In genomic region chr4:102449751-102450352, GRCh38 we compare ENCODE assay signal across 8 cellular contexts. TPM values are rescaled to one million over a fixed set of nuclear protein-coding genes. Genes with fewer than 3 reads are reported as not detected.
DNase-seq lines count a peak whose midpoint lies in the region; ATAC-seq, FAIRE-seq and TF ChIP-seq lines count a peak whose summit lies in the region.

No MANE protein-coding gene starts in this region.

- FAIRE-seq in D721Med (lab: Jason Lieb, UNC): no peak

- H3K4me1 Mint-ChIP-seq in activated naive CD4-positive, alpha-beta T cell treated with anti-CD3 and anti-CD28 coated beads, Interleukin-2, amount 10 ng/mL, durations not matched to agents 7 days and 5 days: peaks cover 33% of the 10 kb centered on the region

- no peak overlapping the region for H3K27ac ChIP-seq in sigmoid colon

- intact Hi-C loops in head of caudate nucleus (cut with DNase I): loop anchor here (10.0 kb wide), 2 partner anchors 165 to 565 kb away; partner anchors contain the start of gene SLC9B1
- intact Hi-C loops in sigmoid colon (cut with DNase I): loop anchor here (5.0 kb wide), 2 partner anchors 557 to 647 kb away; partner anchors contain the start of gene BDH2

- TF ChIP-seq POLR2A in sigmoid colon (IDR thresholded peaks at IDR 0.05): no peak

- TF ChIP-seq EP300 in Ishikawa (IDR thresholded peaks at IDR 0.05; ENCODE audit: borderline replicate concordance) (no peak), sigmoid colon (IDR thresholded peaks at IDR 0.05) (no peak)

- no peak for DNase-seq in D721Med (ENCODE audit: insufficient read length, low spot score)
- DNase-seq in OCI-M1 (lab: John Stamatoyannopoulos, UW): peak; percentile 87
- DNase-seq in activated naive CD4-positive, alpha-beta T cell treated with anti-CD3 and anti-CD28 coated beads, Interleukin-2, amount 10 ng/mL, durations not matched to agents 7 days and 5 days: peak; percentile 69
- DNase-seq in head of caudate nucleus: peak in 29 of 42 donors; percentile 14 to 78 (median 57)
- no peak for DNase-seq in sigmoid colon
- DNase-seq in GM19240 (ENCODE audit: insufficient read length, low spot score): no peak

- H3K4me3 Mint-ChIP-seq in activated naive CD4-positive, alpha-beta T cell treated with anti-CD3 and anti-CD28 coated beads, Interleukin-2, amount 10 ng/mL, durations not matched to agents 7 days and 5 days: no peak overlapping the region

- peaks cover 2% of the 10 kb centered on the region for H3K36me3 Mint-ChIP-seq in activated naive CD4-positive, alpha-beta T cell treated with anti-CD3 and anti-CD28 coated beads, Interleukin-2, amount 10 ng/mL, durations not matched to agents 7 days and 5 days

- no peaks in the 10 kb centered on the region for H3K9me3 Mint-ChIP-seq in activated naive CD4-positive, alpha-beta T cell treated with anti-CD3 and anti-CD28 coated beads, Interleukin-2, amount 10 ng/mL, durations not matched to agents 7 days and 5 days

- no peaks in the 10 kb centered on the region for H3K27me3 Mint-ChIP-seq in activated naive CD4-positive, alpha-beta T cell treated with anti-CD3 and anti-CD28 coated beads, Interleukin-2, amount 10 ng/mL, durations not matched to agents 7 days and 5 days

- ATAC-seq in GM21360 (IDR thresholded peaks at IDR 0.05; ENCODE audit: unreplicated experiment): peak; percentile 66

- WGBS in sigmoid colon, 2 donors: 63 to 65% methylated on average over 4 of the region's 4 CpGs

- H3K4me3 ChIP-seq in sigmoid colon: no peak overlapping the region

- H3K9me3 ChIP-seq in sigmoid colon: no peaks in the 10 kb centered on the region

- no peaks in the 10 kb centered on the region for H3K4me1 ChIP-seq in sigmoid colon

- CTCF ChIA-PET in activated naive CD4-positive, alpha-beta T cell treated with anti-CD3 and anti-CD28 coated beads, Interleukin-2, amount 10 ng/mL, durations not matched to agents 7 days and 5 days (lab: Charles Lee): interaction anchor here (1.9 to 2.8 kb wide), 4 partner anchors 129 to 179 kb away, joined by 5 to 21 read pairs (median 9); no protein-coding TSS in a partner anchor

- H3K27ac Mint-ChIP-seq in activated naive CD4-positive, alpha-beta T cell treated with anti-CD3 and anti-CD28 coated beads, Interleukin-2, amount 10 ng/mL, durations not matched to agents 7 days and 5 days: no peak overlapping the region

- peak; percentile 89 for TF ChIP-seq RAD21 in Ishikawa (IDR thresholded peaks at IDR 0.05; ENCODE audit: low read depth)

- no peaks in the 10 kb centered on the region for H3K36me3 ChIP-seq in sigmoid colon

- TF ChIP-seq CTCF in D721Med (IDR thresholded peaks at IDR 0.05; ENCODE audit: insufficient read depth, missing control alignments) (peak; percentile 77), sigmoid colon (IDR thresholded peaks at IDR 0.05) (peak; percentile 30 to 59 (median 39))

- no peaks in the 10 kb centered on the region for H3K27me3 ChIP-seq in sigmoid colon

TF ChIP-seq in Ishikawa, 13 proteins besides CTCF, POLR2A, EP300 and RAD21:
- no peak for TF ChIP-seq ZBTB7A (IDR thresholded peaks at IDR 0.05; ENCODE audit: low read depth)
- TF ChIP-seq EGR1 (IDR thresholded peaks at IDR 0.05): no peak
- no peak for TF ChIP-seq MAX (IDR thresholded peaks at IDR 0.05)

RNA-seq across cellular contexts. Expression of gene NFKB1, which starts 51.3 kb away (rescaled TPM):
- 10 to 100 TPM; 23.5 to 29.4 (median 27.7) TPM for total RNA-seq in sigmoid colon
- 10 to 100 TPM; 19.2 to 29.8 (median 20.1) TPM for polyA plus RNA-seq in sigmoid colon

Comparison
In these comparisons a context has a peak if more than half of its experiments do, and no peak if none do; other contexts are left out.
1. DNase-seq: peak in OCI-M1 (single experiment), activated naive CD4-positive, alpha-beta T cell treated with anti-CD3 and anti-CD28 coated beads, Interleukin-2, amount 10 ng/mL, durations not matched to agents 7 days and 5 days (single experiment) and head of caudate nucleus (29 of 42); none in D721Med (single experiment), sigmoid colon (single experiment) and GM19240 (single experiment).